ENCODE assay signal across 14 cellular contexts in genomic region chr6:134195985-134196384, GRCh38.
DNase-seq lines count a peak whose midpoint lies in the region; ATAC-seq and TF ChIP-seq lines count a peak whose summit lies in the region.
"Had no signal": no experiment of that assay in that cellular context is flagged by ENCODE, and none has a peak within 500 bp of the region (broad histone marks: within the 10 kb centered on the region; RNA-seq: fewer than 3 reads in every experiment).

No MANE protein-coding gene starts in this region.

- peak overlapping the region; percentile 41; the same call in 1 of the 2 replicates for H4K5ac ChIP-seq in IMR-90 (ENCODE audit: low read depth, low read length)

- no peak overlapping the region for H3K4me3 ChIP-seq in IMR-90 (ENCODE audit: insufficient read depth, low read depth, low read length)
- H3K4me3 ChIP-seq in esophagus muscularis mucosa = no peak overlapping the region
- H3K4me3 ChIP-seq: GM23338 had no signal

- H3K4me2 ChIP-seq in IMR-90 (ENCODE audit: low read depth, low read length) = no peak overlapping the region; the same call in 1 of the 2 replicates
- H3K4me2 ChIP-seq: GM23338 had no signal

- H3K56ac ChIP-seq in IMR-90 (ENCODE audit: extremely low read depth, insufficient read depth, low read length) = no peak overlapping the region

- H3K79me1 ChIP-seq in IMR-90 (ENCODE audit: low read depth in 1 of 2, low read length in 2 of 2) = no peaks in the 10 kb centered on the region

- no peaks in the 10 kb centered on the region for H4K20me1 ChIP-seq in IMR-90 (ENCODE audit: insufficient read depth, low read length)

- no peak overlapping the region for H4K8ac ChIP-seq in IMR-90 (ENCODE audit: low read depth in 2 of 2, low read length in 2 of 2)

- H3K4me1 ChIP-seq in IMR-90 (ENCODE audit: control insufficient read depth, insufficient read depth, low read length) = 0 out of 2 replicates have a peak, but pooled peaks cover 2% of the 10 kb centered on the region
- no peaks in the 10 kb centered on the region for H3K4me1 ChIP-seq in esophagus muscularis mucosa

- no peak overlapping the region for H3K14ac ChIP-seq in IMR-90 (replicated peaks; ENCODE audit: low read depth, low read length)

- no peak overlapping the region for H3K4ac ChIP-seq in IMR-90 (ENCODE audit: low read depth, low read length)

- POLR2A ChIA-PET in IMR-90 (lab: Charles Lee; ENCODE audit: unreplicated experiment) = no interaction called here

- TF ChIP-seq POLR2A in IMR-90 (IDR thresholded peaks at IDR 0.05; ENCODE audit: low read depth, low read length) = no peak
- no peak for TF ChIP-seq POLR2A in esophagus muscularis mucosa (IDR thresholded peaks at IDR 0.05; ENCODE audit: low read depth)

- no peak overlapping the region; the same call in 2 of the 3 replicates for H2BK15ac ChIP-seq in IMR-90 (ENCODE audit: low read depth, low read length)

- no peak overlapping the region for H3K23ac ChIP-seq in IMR-90 (ENCODE audit: low read depth, low read length)

- no peak for TF ChIP-seq EP300 in esophagus muscularis mucosa (IDR thresholded peaks at IDR 0.05)

- H2BK20ac ChIP-seq in IMR-90 (ENCODE audit: low read depth, low read length) = no peak overlapping the region

- H3K27me3 Mint-ChIP-seq in nephron progenitor cell (ENCODE audit: low read depth, poor library complexity) = no peaks in the 10 kb centered on the region
- H3K27me3 Mint-ChIP-seq: CD4-positive, alpha-beta memory T cell had no signal

- H3K9me3 ChIP-seq in IMR-90 (ENCODE audit: control insufficient read depth, insufficient read depth, low read length) (no peaks in the 10 kb centered on the region), esophagus muscularis mucosa (no peaks in the 10 kb centered on the region)
- H3K9me3 ChIP-seq: BE2C had no signal

- DNase-seq in IMR-90 (no peak), esophagus muscularis mucosa (ENCODE audit: extremely low spot score) (peak; percentile 14), nephron progenitor cell (no peak), left colon (no peak), NOMO-1 (lab: John Stamatoyannopoulos, UW; ENCODE audit: unreplicated experiment in 2 of 2) (no peak), GM10266 (ENCODE audit: extremely low spot score) (no peak)
- DNase-seq: BE2C; CD4-positive, alpha-beta memory T cell; DMS79; H7 had no signal

- no peaks in the 10 kb centered on the region for H3K36me3 ChIP-seq in IMR-90 (ENCODE audit: control insufficient read depth, insufficient read depth, low read length)
- no peaks in the 10 kb centered on the region for H3K36me3 ChIP-seq in esophagus muscularis mucosa
- H3K36me3 ChIP-seq: BE2C had no signal

- no peaks in the 10 kb centered on the region for H3K9me1 ChIP-seq in IMR-90 (ENCODE audit: insufficient read depth, low read length)

- no peak overlapping the region for H2AFZ ChIP-seq in IMR-90 (replicated peaks; ENCODE audit: low read length, poor library complexity)

- no peaks in the 10 kb centered on the region for H3K9me3 Mint-ChIP-seq in nephron progenitor cell
- H3K9me3 Mint-ChIP-seq: CD4-positive, alpha-beta memory T cell; GM23338 had no signal

- H3K4me3 Mint-ChIP-seq in nephron progenitor cell = no peak overlapping the region
- H3K4me3 Mint-ChIP-seq: CD4-positive, alpha-beta memory T cell; GM23338 had no signal

- no peak overlapping the region for H2AK5ac ChIP-seq in IMR-90 (ENCODE audit: low read depth, low read length)

- intact Hi-C loops in IMR-90 (cut with micrococcal nuclease) = no loop called here
- intact Hi-C loops in esophagus muscularis mucosa (cut with DNase I) = no loop called here
- intact Hi-C loops in left colon (cut with DNase I, micrococcal nuclease) = no loop called here

- BruUV-seq in IMR-90 (replicated peaks; lab: Mats Ljungman, UMichigan) = no TSS peak

- no peak overlapping the region for H2BK120ac ChIP-seq in IMR-90 (ENCODE audit: low read depth, low read length)

- no peaks in the 10 kb centered on the region for H3K27me3 ChIP-seq in IMR-90 (ENCODE audit: control insufficient read depth, insufficient read depth, low read length)
- H3K27me3 ChIP-seq in esophagus muscularis mucosa = no peaks in the 10 kb centered on the region
- H3K27me3 ChIP-seq: BE2C had no signal

- no CpG with 5 or more reads among the region's 3 CpGs for WGBS in IMR-90 (ENCODE audit: extremely low coverage in 2 of 2, insufficient read length in 1 of 2), 2 experiments
- 89% methylated on average over 3 of the region's 3 CpGs for WGBS in esophagus muscularis mucosa

- peaks cover 14% of the 10 kb centered on the region for H3K4me1 Mint-ChIP-seq in nephron progenitor cell

- H2BK5ac ChIP-seq in IMR-90 (ENCODE audit: low read depth, low read length, poor library complexity, severe bottlenecking) = peak overlapping the region; percentile 92

- no peak overlapping the region for H4K91ac ChIP-seq in IMR-90 (ENCODE audit: insufficient read depth, low read depth, low read length)

- CTCF ChIA-PET in IMR-90 (lab: Yijun Ruan, JAX) = interaction anchor here (0.7 to 1.4 kb wide), 2 partner anchors 18 to 227 kb away, joined by 4 read pairs; no protein-coding TSS in a partner anchor

- H3K27ac Mint-ChIP-seq in nephron progenitor cell = peak overlapping the region; percentile 39
- H3K27ac Mint-ChIP-seq: GM23338 had no signal

- TF ChIP-seq RAD21 in IMR-90 (IDR thresholded peaks at IDR 0.05; ENCODE audit: low read length) = no peak

- no peaks in the 10 kb centered on the region for H3K36me3 Mint-ChIP-seq in nephron progenitor cell (ENCODE audit: low read depth)
- H3K36me3 Mint-ChIP-seq: CD4-positive, alpha-beta memory T cell had no signal

- in situ Hi-C loops in IMR-90 (cut with MboI; ENCODE audit: low sequenced_read_pairs) = no loop called here

- dilution Hi-C loops in IMR-90 (cut with HindIII; ENCODE audit: low sequenced_read_pairs, unreplicated experiment) = no loop called here

- ATAC-seq in IMR-90 (ENCODE audit: low read depth) = no peak
- no peak for ATAC-seq in left colon
- ATAC-seq in GM21529 (IDR thresholded peaks at IDR 0.05; ENCODE audit: unreplicated experiment) = no peak
- ATAC-seq: GM23338 had no signal

- no peak for TF ChIP-seq CTCF in IMR-90 (conservative IDR thresholded peaks at IDR 0.05; ENCODE audit: low read depth, low read length)
- no peak for TF ChIP-seq CTCF in esophagus muscularis mucosa (IDR thresholded peaks at IDR 0.05)
- TF ChIP-seq CTCF in nephron progenitor cell (IDR thresholded peaks at IDR 0.05) = no peak
- TF ChIP-seq CTCF in GM10266 (IDR thresholded peaks at IDR 0.05; ENCODE audit: control insufficient read depth, insufficient read depth, low read depth, missing control alignments) = no peak

- H3K27ac ChIP-seq in IMR-90 (ENCODE audit: insufficient read depth, low read length) (peak overlapping the region; percentile 68; the same call in 1 of the 2 replicates), esophagus muscularis mucosa (replicated peaks in 1 of 4) (no peak overlapping the region)
- H3K27ac ChIP-seq: C4-2B, HL-60 had no signal

- no peak overlapping the region for H2AK9ac ChIP-seq in IMR-90 (replicated peaks; ENCODE audit: low read depth, low read length, poor library complexity)

- no peak overlapping the region for H3K9ac ChIP-seq in IMR-90 (ENCODE audit: low read depth, low read length)

- peak overlapping the region; percentile 79 for H3K18ac ChIP-seq in IMR-90 (ENCODE audit: low read depth, low read length)

TF ChIP-seq in IMR-90, 13 proteins besides CTCF, POLR2A, EP300 and RAD21:
- no peak for TF ChIP-seq USF2 (IDR thresholded peaks at IDR 0.05; ENCODE audit: low read depth, low read length)
- no peak for TF ChIP-seq BHLHE40 (IDR thresholded peaks at IDR 0.05; ENCODE audit: low read depth, low read length)
- no peak for TF ChIP-seq RCOR1 (IDR thresholded peaks at IDR 0.05; ENCODE audit: insufficient replicate concordance, low read length)
- no peak for TF ChIP-seq MXI1 (IDR thresholded peaks at IDR 0.05; ENCODE audit: borderline replicate concordance, low read depth, low read length)
- TF ChIP-seq CEBPB (IDR thresholded peaks at IDR 0.05; ENCODE audit: low read depth, low read length) = no peak
- TF ChIP-seq NFE2L2 (IDR thresholded peaks at IDR 0.05; ENCODE audit: low read depth, low read length) = no peak
- no peak for TF ChIP-seq FOS (IDR thresholded peaks at IDR 0.05; ENCODE audit: low read depth, low read length)
- no peak for TF ChIP-seq MAZ (IDR thresholded peaks at IDR 0.05; ENCODE audit: borderline replicate concordance, low read depth, low read length)
- no peak for TF ChIP-seq RFX5 (IDR thresholded peaks at IDR 0.05; ENCODE audit: low read depth, low read length)
- TF ChIP-seq SMC3 (IDR thresholded peaks at IDR 0.05; ENCODE audit: low read depth, low read length) = no peak
- TF ChIP-seq CHD1 (IDR thresholded peaks at IDR 0.05; ENCODE audit: low read depth, low read length) = no peak
- no peak for TF ChIP-seq MAFK (IDR thresholded peaks at IDR 0.05; ENCODE audit: low read depth, low read length)
- TF ChIP-seq ELK1 (IDR thresholded peaks at IDR 0.05; ENCODE audit: borderline replicate concordance, low read depth, low read length) = no peak
